ENCODE assay signal across 8 cellular contexts in genomic region chr1:220046052-220046930, GRCh38. TPM values are rescaled to one million over a fixed set of nuclear protein-coding genes. Genes with fewer than 3 reads are reported as not detected.
DNase-seq lines count a peak whose midpoint lies in the region; FAIRE-seq and TF ChIP-seq lines count a peak whose summit lies in the region.

Gene EPRS1, minus strand, starts transcription at chr1:220046505. Its CDS starts 117 bp downstream, at chr1:220046388.

- DNase-seq in ELR (ENCODE audit: low read depth) (peak; percentile 99), H54 (ENCODE audit: insufficient read length, low spot score) (peak; percentile 92), SHP77 treated with DMSO at 0.1 percent for 48 hours (lab: John Stamatoyannopoulos, UW) (peak; percentile 94), activated gamma-delta T cell (lab: John Stamatoyannopoulos, UW) (peak; percentile 93), fibroblast of villous mesenchyme (ENCODE audit: low read depth) (peak; percentile 99), neural crest cell (ENCODE audit: low read depth, low spot score) (peak; percentile 86), stromal cell of bone marrow (ENCODE audit: low read depth) (peak; percentile 94)

- H3K4me1 Mint-ChIP-seq in neural crest cell: peaks cover 23% of the 10 kb centered on the region

- peak within 1 kb of the TSS; percentile 81 for H3K4me2 ChIP-seq in Loucy (ENCODE audit: low read depth, low read length, poor library complexity, severe bottlenecking)

- no peaks in the 10 kb centered on the region for H3K9me2 ChIP-seq in Loucy (replicated peaks; ENCODE audit: low read depth, low read length)

- H3K9me3 ChIP-seq in Loucy (ENCODE audit: insufficient read depth, low read depth, low read length): no peaks in the 10 kb centered on the region

- peak within 1 kb of the TSS; percentile 93 for H2AFZ ChIP-seq in Loucy (ENCODE audit: low read length)

- H3K36me3 Mint-ChIP-seq in neural crest cell (ENCODE audit: low read depth): no peaks in the 10 kb centered on the region

- H3K9ac ChIP-seq in Loucy (ENCODE audit: low read depth, low read length, poor library complexity, severe bottlenecking): peak within 1 kb of the TSS; percentile 82

- H3K27me3 Mint-ChIP-seq in neural crest cell (ENCODE audit: low read depth): no peaks in the 10 kb centered on the region

- H3K27me3 ChIP-seq in Loucy (ENCODE audit: insufficient read depth, low read length, poor library complexity, severe bottlenecking): no peaks in the 10 kb centered on the region

- H3K27ac Mint-ChIP-seq in neural crest cell (ENCODE audit: unreplicated experiment): peak within 1 kb of the TSS; percentile 92

- H3K79me2 ChIP-seq in Loucy (ENCODE audit: insufficient read depth, low read length): peaks cover 55% of the 10 kb centered on the region

- peak; percentile 91 for TF ChIP-seq POLR2A in H54 (IDR thresholded peaks at IDR 0.05; ENCODE audit: low read depth, low read length)

- H3K36me3 ChIP-seq in Loucy (ENCODE audit: insufficient read depth, low read length): no peaks in the 10 kb centered on the region

- peaks cover 23% of the 10 kb centered on the region for H3K4me1 ChIP-seq in Loucy (ENCODE audit: insufficient read depth, low read length, poor library complexity, severe bottlenecking)

- peak; percentile 94 for FAIRE-seq in H54 (lab: Jason Lieb, UNC)

- no peaks in the 10 kb centered on the region for H3F3A ChIP-seq in Loucy (ENCODE audit: low read depth)

- H3K4me3 ChIP-seq in Loucy (ENCODE audit: low read length, poor library complexity, severe bottlenecking) (peak within 1 kb of the TSS; percentile 88), fibroblast of villous mesenchyme (ENCODE audit: low read depth, low read length) (peak within 1 kb of the TSS; percentile 99)

- no peaks in the 10 kb centered on the region for H3K9me3 Mint-ChIP-seq in neural crest cell

- H4K20me1 ChIP-seq in Loucy (ENCODE audit: insufficient read depth, low read length, poor library complexity, severe bottlenecking): peaks cover 12% of the 10 kb centered on the region

- peak within 1 kb of the TSS; percentile 95 for H3K4me3 Mint-ChIP-seq in neural crest cell

- TF ChIP-seq CTCF in Loucy (conservative IDR thresholded peaks at IDR 0.05; ENCODE audit: low read length): peak; percentile 49
- TF ChIP-seq CTCF in fibroblast of villous mesenchyme (IDR thresholded peaks at IDR 0.05; ENCODE audit: insufficient read depth, low read depth, low read length): peak; percentile 61
- peak; percentile 73 for TF ChIP-seq CTCF in neural crest cell (conservative IDR thresholded peaks at IDR 0.05)

RNA-seq across cellular contexts. Expression of gene EPRS1, which starts in this region (rescaled TPM):
- total RNA-seq in fibroblast of villous mesenchyme: 155 and 193 TPM in 2 replicates
- total RNA-seq in neural crest cell: 98.7 TPM in 2 replicates

Comparison
In these comparisons a context has a peak if more than half of its experiments do, and no peak if none do; other contexts are left out.
1. Peak in every context shown above with its lines: DNase-seq and H3K4me3 ChIP-seq.